Comparison of ENCODE assay signal across 8 cellular contexts in the genomic region with DNA sequence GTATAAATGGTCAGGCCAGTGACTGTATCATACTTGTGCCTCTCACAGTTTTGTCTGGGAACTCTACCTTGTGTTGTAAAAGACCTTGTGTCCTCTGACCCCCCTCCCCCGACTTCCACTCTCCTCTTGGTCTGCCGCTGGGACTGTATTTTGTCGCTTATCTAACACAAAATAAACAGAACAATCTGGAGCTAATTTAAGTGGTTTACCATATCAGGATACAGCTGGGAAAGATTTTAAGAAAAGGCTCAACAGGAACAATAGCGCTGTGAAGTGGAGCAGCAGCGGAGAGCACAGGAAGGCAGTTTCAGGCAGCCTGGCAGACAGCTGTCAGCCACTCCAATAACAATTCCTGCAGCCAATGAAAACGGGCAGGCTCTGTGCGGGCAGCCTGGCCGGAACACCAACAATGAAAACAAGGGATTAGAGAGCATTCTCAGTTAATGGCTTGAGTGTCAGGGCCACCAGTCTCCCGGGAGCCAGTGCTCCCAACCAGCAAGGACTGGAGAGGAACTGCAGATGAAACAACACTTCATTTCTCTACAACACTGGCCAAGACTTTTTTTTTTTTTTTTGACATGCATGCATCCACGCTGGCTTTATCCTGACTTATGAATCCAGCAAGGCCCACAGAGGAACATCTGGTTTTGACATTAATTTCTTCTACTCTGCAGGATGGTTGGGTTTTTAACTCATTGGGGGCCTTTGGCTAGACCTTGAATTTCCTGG.
A peak's percentile ranks its signal among the peaks of the same experiment; 100 is the strongest.
DNase-seq lines count a peak whose midpoint lies in the region; ATAC-seq and TF ChIP-seq lines count a peak whose summit lies in the region.

No MANE protein-coding gene starts in this region.

- no peaks in the 10 kb centered on the region for H3K9me3 Mint-ChIP-seq in type B pancreatic cell

- H3K4me1 Mint-ChIP-seq in type B pancreatic cell (ENCODE audit: unreplicated experiment): peaks cover 51% of the 10 kb centered on the region

- H3K36me3 ChIP-seq in left lung: no peaks in the 10 kb centered on the region

- H3K4me1 ChIP-seq in left lung: peaks cover 18 to 35% of the 10 kb centered on the region in 2 donors

- H3K27ac Mint-ChIP-seq in type B pancreatic cell: peak overlapping the region; percentile 74

- H3K9me3 ChIP-seq in left lung: no peaks in the 10 kb centered on the region

- no peak for TF ChIP-seq CTCF in left lung (IDR thresholded peaks at IDR 0.05)
- peak; percentile 17 for TF ChIP-seq CTCF in type B pancreatic cell (conservative IDR thresholded peaks at IDR 0.05)

- no peaks in the 10 kb centered on the region for H3K27me3 Mint-ChIP-seq in type B pancreatic cell

- H3K27ac ChIP-seq in caudate nucleus (ENCODE audit: low read depth, low read length): peak overlapping the region; percentile 21
- peak overlapping the region; percentile 24 to 67 for H3K27ac ChIP-seq in left lung

- peak; percentile 97 for DNase-seq in DMS 273 treated with DMSO at 0.1 percent for 48 hours (lab: John Stamatoyannopoulos, UW)
- DNase-seq in NCI-H2107 (lab: John Stamatoyannopoulos, UW): peak; percentile 80
- peak in 22 of 61 donors; percentile 7 to 61 (median 27) for DNase-seq in caudate nucleus (lab: John Stamatoyannopoulos, UW)
- DNase-seq in left lung: peak in 1 of 2 donors; percentile 53
- DNase-seq in type B pancreatic cell (ENCODE audit: extremely low spot score, unreplicated experiment): no peak
- DNase-seq in LoVo (ENCODE audit: low spot score): no peak
- DNase-seq in NK-92 treated with Interleukin-12 subunit alpha and Interleukin-12 subunit beta, amount 100 ng/mL, for 24 hours (lab: John Stamatoyannopoulos, UW): no peak

- peak overlapping the region; percentile 77 for H3K4me3 Mint-ChIP-seq in type B pancreatic cell

- no peaks in the 10 kb centered on the region for H3K27me3 ChIP-seq in left lung

- H3K4me3 ChIP-seq in left lung: no peak overlapping the region

- intact Hi-C loops in left lung (cut with DNase I): no loop called here

- ATAC-seq in left lung (peak; percentile 91), GM18907 (IDR thresholded peaks at IDR 0.05; ENCODE audit: unreplicated experiment) (no peak)

- no peaks in the 10 kb centered on the region for H3K36me3 Mint-ChIP-seq in type B pancreatic cell

Comparison
In these comparisons a context has a peak if more than half of its experiments do, and no peak if none do; other contexts are left out.
1. DNase-seq: peak in DMS 273 treated with DMSO at 0.1 percent for 48 hours (single experiment) and NCI-H2107 (single experiment); none in type B pancreatic cell (single experiment), LoVo (single experiment) and NK-92 treated with Interleukin-12 subunit alpha and Interleukin-12 subunit beta, amount 100 ng/mL, for 24 hours (single experiment).